Comparison of ENCODE assay signal across 8 cellular contexts in genomic region chr11:567036-567628, GRCh38. TPM values are rescaled to one million over a fixed set of nuclear protein-coding genes. Genes with fewer than 3 reads are reported as not detected.
DNase-seq lines count a peak whose midpoint lies in the region; ATAC-seq and TF ChIP-seq lines count a peak whose summit lies in the region.

No MANE protein-coding gene starts in this region.

- no peak for TF ChIP-seq POLR2A in gastroesophageal sphincter (IDR thresholded peaks at IDR 0.05)

- H3K36me3 ChIP-seq in WERI-Rb-1 = peaks cover 4% of the 10 kb centered on the region
- H3K36me3 ChIP-seq in gastroesophageal sphincter = no peaks in the 10 kb centered on the region
- H3K36me3 ChIP-seq in smooth muscle cell (ENCODE audit: low read depth) = no peaks in the 10 kb centered on the region

- H3K27me3 ChIP-seq in WERI-Rb-1 (ENCODE audit: insufficient read depth, low read depth, severe bottlenecking) (no peaks in the 10 kb centered on the region), gastroesophageal sphincter (no peaks in the 10 kb centered on the region), smooth muscle cell (ENCODE audit: low read depth) (no peaks in the 10 kb centered on the region)

- H3K9me3 ChIP-seq in WERI-Rb-1 (ENCODE audit: severe bottlenecking) = no peaks in the 10 kb centered on the region
- H3K9me3 ChIP-seq in gastroesophageal sphincter = no peaks in the 10 kb centered on the region
- no peaks in the 10 kb centered on the region for H3K9me3 ChIP-seq in smooth muscle cell (replicated peaks; ENCODE audit: low read depth)

- peak overlapping the region; percentile 71 for H3K27ac Mint-ChIP-seq in T-helper 2 cell treated with Interferon-gamma antibody and Interleukin-4, amounts not matched to agents 5 μg/mL and 100 μg/mL, for 36 hours

- TF ChIP-seq EP300 in gastroesophageal sphincter (IDR thresholded peaks at IDR 0.05) = no peak

- peak overlapping the region; percentile 99 for H3K4me2 ChIP-seq in smooth muscle cell

- intact Hi-C loops in head of caudate nucleus (cut with DNase I) = loop anchor here (10.0 kb wide), 1 partner anchor 128 kb away; the partner anchor contains the start of genes DEAF1 and TMEM80

- ATAC-seq in gastroesophageal sphincter = no peak
- no peak for ATAC-seq in GM19035 (IDR thresholded peaks at IDR 0.05; ENCODE audit: unreplicated experiment)

- no peak for DNase-seq in T-helper 2 cell treated with Interferon-gamma antibody and Interleukin-4, amounts not matched to agents 5 μg/mL and 100 μg/mL, for 36 hours (ENCODE audit: low spot score)
- no peak for DNase-seq in T-helper 2 cell
- DNase-seq in WERI-Rb-1 = no peak
- no peak for DNase-seq in smooth muscle cell (lab: John Stamatoyannopoulos, UW; ENCODE audit: unreplicated experiment)
- no peak for DNase-seq in head of caudate nucleus
- no peak for DNase-seq in SHP77 treated with DMSO at 0.1 percent for 48 hours (lab: John Stamatoyannopoulos, UW)

- peak overlapping the region; percentile 74 for H3K9ac ChIP-seq in smooth muscle cell (ENCODE audit: low read depth)

- peak overlapping the region; percentile 89 for H3K4me3 Mint-ChIP-seq in T-helper 2 cell treated with Interferon-gamma antibody and Interleukin-4, amounts not matched to agents 5 μg/mL and 100 μg/mL, for 36 hours

- H3K4me3 ChIP-seq in WERI-Rb-1 (ENCODE audit: low read depth, low read length) = peak overlapping the region; percentile 71
- peak overlapping the region in 1 of 2 donors; percentile 67 for H3K4me3 ChIP-seq in gastroesophageal sphincter
- peak overlapping the region; percentile 93 for H3K4me3 ChIP-seq in smooth muscle cell

- peaks cover 49% of the 10 kb centered on the region for H4K20me1 ChIP-seq in smooth muscle cell (ENCODE audit: low read depth)

- H3K36me3 Mint-ChIP-seq in T-helper 2 cell treated with Interferon-gamma antibody and Interleukin-4, amounts not matched to agents 5 μg/mL and 100 μg/mL, for 36 hours (ENCODE audit: low read depth) = peaks cover 13% of the 10 kb centered on the region

- H2AFZ ChIP-seq in smooth muscle cell (ENCODE audit: low read depth) = no peak overlapping the region

- peaks cover 0 to 26% (median 11%) of the 10 kb centered on the region in 3 donors for H3K4me1 ChIP-seq in gastroesophageal sphincter
- H3K4me1 ChIP-seq in smooth muscle cell (ENCODE audit: low read depth) = peaks cover 18% of the 10 kb centered on the region

- peaks cover 5% of the 10 kb centered on the region for H3K4me1 Mint-ChIP-seq in T-helper 2 cell treated with Interferon-gamma antibody and Interleukin-4, amounts not matched to agents 5 μg/mL and 100 μg/mL, for 36 hours (ENCODE audit: low read depth)

- no peaks in the 10 kb centered on the region for H3K9me3 Mint-ChIP-seq in T-helper 2 cell treated with Interferon-gamma antibody and Interleukin-4, amounts not matched to agents 5 μg/mL and 100 μg/mL, for 36 hours

- TF ChIP-seq CTCF in WERI-Rb-1 (IDR thresholded peaks at IDR 0.05; ENCODE audit: low read depth, low read length) (no peak), gastroesophageal sphincter (IDR thresholded peaks at IDR 0.05) (no peak), smooth muscle cell (IDR thresholded peaks at IDR 0.05; ENCODE audit: borderline replicate concordance, insufficient read depth, poor library complexity, severe bottlenecking) (no peak)

- H3K27ac ChIP-seq in WERI-Rb-1 = no peak overlapping the region
- peak overlapping the region in 3 of 4 donors; percentile 92 to 96 (median 93) for H3K27ac ChIP-seq in gastroesophageal sphincter
- no peak overlapping the region for H3K27ac ChIP-seq in smooth muscle cell (ENCODE audit: low read depth)

- peaks cover 13% of the 10 kb centered on the region for H3F3A ChIP-seq in smooth muscle cell (ENCODE audit: low read depth)

- peaks cover 16% of the 10 kb centered on the region for H3K79me2 ChIP-seq in smooth muscle cell (ENCODE audit: low read depth)

- no CpG with 5 or more reads among the region's 18 CpGs for WGBS in gastroesophageal sphincter (ENCODE audit: low coverage in 1 of 2), 2 donors
- 90% methylated on average over 18 of the region's 18 CpGs for whole genome bisulfite sequencing in smooth muscle cell (ENCODE audit: low lambda C conversion rate)

- no peaks in the 10 kb centered on the region for H3K27me3 Mint-ChIP-seq in T-helper 2 cell treated with Interferon-gamma antibody and Interleukin-4, amounts not matched to agents 5 μg/mL and 100 μg/mL, for 36 hours (ENCODE audit: low read depth)

RNA-seq across cellular contexts. Expression of gene RASSF7, which starts 6.4 kb away (rescaled TPM):
- total RNA-seq in gastroesophageal sphincter (10 to 100 TPM in 2 of 4 donors, 1 to 10 TPM in 2; 3.4 to 12.5 (median 8.6) TPM), smooth muscle cell (18.6 and 21.7 TPM in 2 replicates)
- polyA plus RNA-seq in smooth muscle cell = 20.4 and 38.6 TPM in 2 replicates

RNA-seq across cellular contexts. Expression of gene LMNTD2, which starts 6.6 kb away (rescaled TPM):
- total RNA-seq in gastroesophageal sphincter (1 to 10 TPM in 3 of 4 donors, under 1 TPM in 1; 0.81 to 2.1 (median 1.1) TPM), smooth muscle cell (3.2 TPM in 1 of 2 replicates, not detected in the other)
- polyA plus RNA-seq in smooth muscle cell = 3.6 and 9.3 TPM in 2 replicates

RNA-seq across cellular contexts. Expression of gene PHRF1, which starts 9.1 kb away (rescaled TPM):
- total RNA-seq in gastroesophageal sphincter (10 to 100 TPM; 18.0 to 28.0 (median 25.1) TPM), smooth muscle cell (11.6 and 13.7 TPM in 2 replicates)
- polyA plus RNA-seq in smooth muscle cell = 20.2 and 20.9 TPM in 2 replicates

RNA-seq across cellular contexts. Expression of gene LRRC56, which starts 29.8 kb away (rescaled TPM):
- total RNA-seq in gastroesophageal sphincter (under 1 TPM in 3 of 4 donors, not detected in 1; 0.13 to 0.69 (median 0.20) TPM), smooth muscle cell (0.31 and 1.5 TPM in 2 replicates)
- polyA plus RNA-seq in smooth muscle cell = 1.5 TPM in 2 replicates

RNA-seq across cellular contexts. Expression of gene HRAS, which starts 31.8 kb away (rescaled TPM):
- 10 to 100 TPM; 41.1 to 68.0 (median 53.8) TPM for total RNA-seq in gastroesophageal sphincter
- total RNA-seq in smooth muscle cell = 19.2 and 39.9 TPM in 2 replicates
- polyA plus RNA-seq in smooth muscle cell = 59.1 and 82.5 TPM in 2 replicates

Comparison
In these comparisons a context has a peak if more than half of its experiments do, and no peak if none do; other contexts are left out.
1. H3K27ac ChIP-seq: peak in gastroesophageal sphincter (3 of 4); none in WERI-Rb-1 (single experiment) and smooth muscle cell (single experiment).